ENCODE assay signal across 24 cellular contexts in the genomic region with DNA sequence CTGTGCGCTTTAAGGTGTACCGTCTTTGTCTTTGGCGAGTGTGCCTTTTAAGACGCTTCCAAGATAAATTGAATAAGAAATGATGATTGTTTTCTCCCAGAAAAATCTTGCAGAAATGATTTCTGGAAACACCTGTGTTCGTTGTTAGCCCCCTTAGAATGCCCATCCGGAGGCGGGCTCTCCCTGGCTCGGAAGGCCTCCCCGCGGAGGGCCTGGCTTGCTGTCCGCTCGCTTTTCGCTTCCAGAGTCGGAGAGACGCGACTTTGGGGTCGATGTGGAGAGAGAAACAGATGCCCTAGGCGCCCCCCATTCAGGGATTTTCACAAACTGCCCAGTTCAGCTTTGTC. TPM values are rescaled to one million over a fixed set of nuclear protein-coding genes. Genes with fewer than 3 reads are reported as not detected.
DNase-seq lines count a peak whose midpoint lies in the region; ATAC-seq and TF ChIP-seq lines count a peak whose summit lies in the region.
"Had no signal": no experiment of that assay in that cellular context is flagged by ENCODE, and none has a peak within 500 bp of the region (broad histone marks: within the 10 kb centered on the region; RNA-seq: fewer than 3 reads in every experiment).

No MANE protein-coding gene starts in this region.

- no peaks in the 10 kb centered on the region for H3K4me1 Mint-ChIP-seq in endothelial cell (ENCODE audit: unreplicated experiment)
- H3K4me1 Mint-ChIP-seq in activated CD8-positive, alpha-beta memory T cell treated with anti-CD3 and anti-CD28 coated beads, Interleukin-2, amount 10 ng/mL, durations not matched to agents 7 days and 5 days: no peaks in the 10 kb centered on the region
- H3K4me1 Mint-ChIP-seq: activated naive CD4-positive, alpha-beta T cell treated with anti-CD3 and anti-CD28 coated beads, Interleukin-2, amount 50 U/mL, for 24 hours had no signal

- H3K9ac ChIP-seq in NT2/D1 (ENCODE audit: insufficient read length, low read depth): peak overlapping the region; percentile 66
- H3K9ac ChIP-seq: BLaER1 treated with 17β-estradiol and CSF1 and Interleukin-3, amounts not matched to agents 10 nM and 100 nM had no signal

- no peaks in the 10 kb centered on the region for H3K36me3 Mint-ChIP-seq in endothelial cell (ENCODE audit: low read depth, unreplicated experiment)
- H3K36me3 Mint-ChIP-seq in activated CD8-positive, alpha-beta memory T cell treated with anti-CD3 and anti-CD28 coated beads, Interleukin-2, amount 10 ng/mL, durations not matched to agents 7 days and 5 days: no peaks in the 10 kb centered on the region

- ATAC-seq in activated CD8-positive, alpha-beta memory T cell treated with anti-CD3 and anti-CD28 coated beads, Interleukin-2, amount 10 ng/mL, durations not matched to agents 7 days and 5 days: no peak
- no peak for ATAC-seq in GM18505 (IDR thresholded peaks at IDR 0.05; ENCODE audit: unreplicated experiment)
- ATAC-seq: left cardiac atrium, Panc1 had no signal

- no peak for TF ChIP-seq CTCF in endothelial cell (IDR thresholded peaks at IDR 0.05; ENCODE audit: unreplicated experiment)

- CTCF ChIA-PET in activated CD8-positive, alpha-beta memory T cell treated with anti-CD3 and anti-CD28 coated beads, Interleukin-2, amount 10 ng/mL, durations not matched to agents 7 days and 5 days (lab: Charles Lee): no interaction called here

- peaks cover 23% of the 10 kb centered on the region for H3K27me3 ChIP-seq in NT2/D1 (ENCODE audit: insufficient read depth, insufficient read length)
- H3K27me3 ChIP-seq: BLaER1 treated with 17β-estradiol and CSF1 and Interleukin-3, amounts not matched to agents 10 nM and 100 nM had no signal

- DNase-seq in NT2/D1 (ENCODE audit: low read depth, low spot score) (no peak), endothelial cell (ENCODE audit: low spot score) (peak; percentile 18), AG08396 (ENCODE audit: low spot score) (no peak), NCI-H128 (lab: John Stamatoyannopoulos, UW; ENCODE audit: unreplicated experiment) (no peak)
- DNase-seq in activated CD8-positive, alpha-beta memory T cell treated with anti-CD3 and anti-CD28 coated beads, Interleukin-2, amount 10 ng/mL, durations not matched to agents 7 days and 5 days: no peak
- DNase-seq: activated CD4-positive, alpha-beta T cell treated with anti-CD3 and anti-CD28 coated beads, Interleukin-2, amount 50 U/mL, for 1 hour; activated T-cell treated with anti-CD3 and anti-CD28 coated beads, Interleukin-2, amount 50 U/mL, for 24 hours; brain microvascular endothelial cell; cortex of kidney; DMS 273 treated with DMSO at 0.1 percent for 48 hours; erythroblast; Kasumi-1; left cardiac atrium; NCI-H1417; small intestine had no signal

- H3K36me3 ChIP-seq in NT2/D1 (ENCODE audit: insufficient read depth, insufficient read length, low read length) (no peaks in the 10 kb centered on the region), mesodermal cell (ENCODE audit: control insufficient read depth, insufficient read depth, low read length) (no peaks in the 10 kb centered on the region)
- H3K36me3 ChIP-seq: BLaER1 treated with 17β-estradiol and CSF1 and Interleukin-3, amounts not matched to agents 10 nM and 100 nM; brain microvascular endothelial cell had no signal

- H3K27ac Mint-ChIP-seq in endothelial cell (ENCODE audit: unreplicated experiment): no peak overlapping the region
- no peak overlapping the region for H3K27ac Mint-ChIP-seq in activated CD8-positive, alpha-beta memory T cell treated with anti-CD3 and anti-CD28 coated beads, Interleukin-2, amount 10 ng/mL, durations not matched to agents 7 days and 5 days
- H3K27ac Mint-ChIP-seq: activated naive CD4-positive, alpha-beta T cell treated with anti-CD3 and anti-CD28 coated beads, Interleukin-2, amount 50 U/mL, for 24 hours; activated T-cell treated with anti-CD3 and anti-CD28 coated beads, Interleukin-2, amount 50 U/mL, for 24 hours had no signal

- H3K4me3 Mint-ChIP-seq in endothelial cell (ENCODE audit: unreplicated experiment): peak overlapping the region; percentile 80
- no peak overlapping the region for H3K4me3 Mint-ChIP-seq in activated CD8-positive, alpha-beta memory T cell treated with anti-CD3 and anti-CD28 coated beads, Interleukin-2, amount 10 ng/mL, durations not matched to agents 7 days and 5 days
- H3K4me3 Mint-ChIP-seq: activated naive CD4-positive, alpha-beta T cell treated with anti-CD3 and anti-CD28 coated beads, Interleukin-2, amount 50 U/mL, for 24 hours; activated T-cell treated with anti-CD3 and anti-CD28 coated beads, Interleukin-2, amount 50 U/mL, for 24 hours had no signal

- no peaks in the 10 kb centered on the region for H3K9me3 Mint-ChIP-seq in endothelial cell (ENCODE audit: unreplicated experiment)
- no peaks in the 10 kb centered on the region for H3K9me3 Mint-ChIP-seq in activated CD8-positive, alpha-beta memory T cell treated with anti-CD3 and anti-CD28 coated beads, Interleukin-2, amount 10 ng/mL, durations not matched to agents 7 days and 5 days (ENCODE audit: low read depth)
- H3K9me3 Mint-ChIP-seq: activated T-cell treated with anti-CD3 and anti-CD28 coated beads, Interleukin-2, amount 50 U/mL, for 24 hours had no signal

- no peak for TF ChIP-seq POLR2A in GM18505 (IDR thresholded peaks at IDR 0.05; ENCODE audit: borderline replicate concordance, extremely low read depth, insufficient read depth, insufficient read length)

- no peak overlapping the region for H3K27ac ChIP-seq in mesodermal cell (ENCODE audit: low read depth, low read length, severe bottlenecking)
- H3K27ac ChIP-seq: BLaER1 treated with 17β-estradiol and CSF1 and Interleukin-3, amounts not matched to agents 10 nM and 100 nM; brain microvascular endothelial cell had no signal

- no peaks in the 10 kb centered on the region for H3K4me1 ChIP-seq in NT2/D1 (ENCODE audit: insufficient read depth, insufficient read length)
- H3K4me1 ChIP-seq in mesodermal cell (ENCODE audit: control insufficient read depth, insufficient read depth, low read length, poor library complexity, severe bottlenecking): no peaks in the 10 kb centered on the region
- H3K4me1 ChIP-seq: BLaER1 treated with 17β-estradiol and CSF1 and Interleukin-3, amounts not matched to agents 10 nM and 100 nM had no signal

- 7 to 14% methylated on average over 7 of the region's 18 CpGs for WGBS in mesodermal cell (ENCODE audit: insufficient coverage in 2 of 2), 2 experiments

- H3K9me3 ChIP-seq in NT2/D1 (ENCODE audit: insufficient read depth, low read length) (no peaks in the 10 kb centered on the region; the same call in 1 of the 2 replicates), mesodermal cell (ENCODE audit: control insufficient read depth, low read length) (no peaks in the 10 kb centered on the region)

- H3K4me3 ChIP-seq in NT2/D1 (ENCODE audit: insufficient read length, low read depth) (peak overlapping the region; percentile 56), mesodermal cell (ENCODE audit: extremely low read depth, insufficient read depth, low read length, poor library complexity, severe bottlenecking) (peak overlapping the region; percentile 29)
- H3K4me3 ChIP-seq: BLaER1 treated with 17β-estradiol and CSF1 and Interleukin-3, amounts not matched to agents 10 nM and 100 nM had no signal

- peaks cover 6% of the 10 kb centered on the region for H3K27me3 Mint-ChIP-seq in endothelial cell (ENCODE audit: unreplicated experiment)
- H3K27me3 Mint-ChIP-seq in activated CD8-positive, alpha-beta memory T cell treated with anti-CD3 and anti-CD28 coated beads, Interleukin-2, amount 10 ng/mL, durations not matched to agents 7 days and 5 days: peaks cover 73% of the 10 kb centered on the region

RNA-seq across cellular contexts. Expression of a gene that starts 23.9 kb away (rescaled TPM):
- total RNA-seq in endothelial cell (ENCODE audit: unreplicated experiment): not detected
- polyA plus RNA-seq in mesodermal cell (2013, experiment 1 of 2): not detected
- not detected for polyA plus RNA-seq in mesodermal cell (2013, experiment 2 of 2)
- not detected for total RNA-seq in activated CD8-positive, alpha-beta memory T cell treated with anti-CD3 and anti-CD28 coated beads, Interleukin-2, amount 10 ng/mL, durations not matched to agents 7 days and 5 days
- total RNA-seq: glomerular endothelial cell, left cardiac atrium, osteoblast, SK-MEL-5, temporal lobe had no signal
- polyA plus RNA-seq: small intestine had no signal

RNA-seq across cellular contexts. Expression of a gene that starts 35.3 kb away (rescaled TPM):
- not detected for total RNA-seq in endothelial cell (ENCODE audit: unreplicated experiment)
- polyA plus RNA-seq in mesodermal cell (2013, experiment 1 of 2): not detected
- polyA plus RNA-seq in mesodermal cell (2013, experiment 2 of 2): not detected
- not detected for total RNA-seq in activated CD8-positive, alpha-beta memory T cell treated with anti-CD3 and anti-CD28 coated beads, Interleukin-2, amount 10 ng/mL, durations not matched to agents 7 days and 5 days
- total RNA-seq: glomerular endothelial cell, left cardiac atrium, osteoblast, SK-MEL-5, temporal lobe had no signal
- polyA plus RNA-seq: small intestine had no signal
